ENCODE assay signal across 27 cellular contexts in genomic region chr5:57776035-57776434, GRCh38.
DNase-seq lines count a peak whose midpoint lies in the region; ATAC-seq and TF ChIP-seq lines count a peak whose summit lies in the region.
"Had no signal": no experiment of that assay in that cellular context is flagged by ENCODE, and none has a peak within 500 bp of the region (broad histone marks: within the 10 kb centered on the region; RNA-seq: fewer than 3 reads in every experiment).

No MANE protein-coding gene starts in this region.

- TF ChIP-seq CTCF in AG04450 (IDR thresholded peaks at IDR 0.05; ENCODE audit: low read depth, low read length) (no peak), WERI-Rb-1 (IDR thresholded peaks at IDR 0.05; ENCODE audit: low read depth, low read length) (no peak), mucosa of descending colon (IDR thresholded peaks at IDR 0.05) (no peak), spleen (IDR thresholded peaks at IDR 0.05 in 8 of 11, conservative IDR thresholded peaks at IDR 0.05 in 3 of 11) (no peak)

- ATAC-seq in mucosa of descending colon (peak; percentile 46), GM21737 (IDR thresholded peaks at IDR 0.05; ENCODE audit: unreplicated experiment) (no peak), GM19397 (IDR thresholded peaks at IDR 0.05; ENCODE audit: unreplicated experiment) (no peak)
- ATAC-seq: activated CD8-positive, alpha-beta memory T cell treated with anti-CD3 and anti-CD28 coated beads, Interleukin-2, amount 10 ng/mL, durations not matched to agents 7 days and 5 days; activated T-cell treated with anti-CD3 and anti-CD28 coated beads, Interleukin-2, amount 50 U/mL, for 72 hours; gastrocnemius medialis; left lung; natural killer cell; WTC11 had no signal

- CTCF ChIA-PET in AG04450 (lab: Charles Lee) = interaction anchor here (0.5 to 6.4 kb wide), 6 partner anchors 126 to 710 kb away, joined by 3 to 177 read pairs (median 54); partner anchors contain the start of gene PLK2

- intact Hi-C loops in mucosa of descending colon (cut with DNase I, micrococcal nuclease) = loop anchor here in 1 of 2 donors (5.0 kb wide), 1 partner anchor 686 kb away; the partner anchor contains the start of gene PLK2
- intact Hi-C loops in spleen (cut with DNase I; ENCODE audit: low total_unique reads) = loop anchor here (5.0 kb wide), 1 partner anchor 686 kb away; the partner anchor contains the start of gene PLK2

- H3K9me3 ChIP-seq in AG04450 (ENCODE audit: control insufficient read depth, insufficient read depth, low read length) (no peaks in the 10 kb centered on the region), WERI-Rb-1 (ENCODE audit: severe bottlenecking) (no peaks in the 10 kb centered on the region), mucosa of descending colon (no peaks in the 10 kb centered on the region), spleen (no peaks in the 10 kb centered on the region)
- H3K9me3 ChIP-seq: gastrocnemius medialis, left lung, stomach, tibial nerve had no signal

- no peaks in the 10 kb centered on the region for H3K4me1 ChIP-seq in mucosa of descending colon (ENCODE audit: low read depth)
- peaks cover 0 to 4% (median 0%) of the 10 kb centered on the region in 6 donors for H3K4me1 ChIP-seq in spleen

- H3K36me3 ChIP-seq in WERI-Rb-1 (no peaks in the 10 kb centered on the region), mucosa of descending colon (ENCODE audit: low read depth) (no peaks in the 10 kb centered on the region), spleen (no peaks in the 10 kb centered on the region)
- H3K36me3 ChIP-seq: gastrocnemius medialis, left lung, stomach, tibial nerve had no signal

- 94 to 100% (median 95%) methylated on average over 1 of the region's 1 CpG for WGBS in spleen, 5 donors

- H3K27me3 ChIP-seq in AG04450 (ENCODE audit: control insufficient read depth, insufficient read depth, low read length) (no peaks in the 10 kb centered on the region), WERI-Rb-1 (ENCODE audit: insufficient read depth, low read depth, severe bottlenecking) (no peaks in the 10 kb centered on the region), spleen (replicated peaks in 1 of 7) (no peaks in the 10 kb centered on the region)
- H3K27me3 ChIP-seq: gastrocnemius medialis, left lung, stomach, tibial nerve had no signal

- peak; percentile 36 for DNase-seq in AG04450 (ENCODE audit: low read depth, low spot score)
- DNase-seq in LHCN-M2 (ENCODE audit: low read depth) = peak; percentile 73
- DNase-seq in WERI-Rb-1 = no peak
- DNase-seq in mucosa of descending colon = no peak
- no peak for DNase-seq in spleen
- DNase-seq in NOMO-1 treated with DMSO at 0.1 percent for 48 hours (lab: John Stamatoyannopoulos, UW; ENCODE audit: unreplicated experiment) = no peak
- DNase-seq: ACHN; activated CD4-positive, alpha-beta T cell treated with anti-CD3 and anti-CD28 coated beads, Interleukin-2, amount 50 U/mL, for 1 hour; activated CD8-positive, alpha-beta memory T cell treated with anti-CD3 and anti-CD28 coated beads, Interleukin-2, amount 10 ng/mL, durations not matched to agents 7 days and 5 days; activated naive CD4-positive, alpha-beta T cell treated with Interleukin-2 at 50 U/mL for 16 hours; activated T-cell treated with anti-CD3 and anti-CD28 coated beads, Interleukin-2, amount 50 U/mL, for 72 hours; cerebellar nuclear complex; DND-41; gastrocnemius medialis; left lung; natural killer cell; NCI-H1092 treated with DMSO at 0.1 percent for 48 hours; NCI-H187 treated with DMSO at 0.1 percent for 48 hours; OCI-M1; Right ventricle myocardium superior; stimulated activated CD4-positive, alpha-beta T cell treated with anti-CD3 and anti-CD28 coated beads, Interleukin-1b, Interleukin-23, amount 100 ng/mL, for 48 hours; stomach had no signal

- POLR2A ChIA-PET in AG04450 (lab: Yijun Ruan, JAX) = no interaction called here

- no peak overlapping the region for H3K4me3 ChIP-seq in AG04450 (ENCODE audit: low read depth, low read length)
- no peak overlapping the region for H3K4me3 ChIP-seq in WERI-Rb-1 (ENCODE audit: low read depth, low read length)
- no peak overlapping the region for H3K4me3 ChIP-seq in mucosa of descending colon
- no peak overlapping the region for H3K4me3 ChIP-seq in spleen
- H3K4me3 ChIP-seq: gastrocnemius medialis, left lung, skin epidermis, stomach, tibial nerve had no signal

- TF ChIP-seq POLR2A in spleen (IDR thresholded peaks at IDR 0.05) = no peak

- H3K27ac ChIP-seq in AG04450 (ENCODE audit: low read depth, low read length) (no peak overlapping the region), WERI-Rb-1 (peak overlapping the region; percentile 4; the same call in 1 of the 2 replicates), spleen (no peak overlapping the region)
- H3K27ac ChIP-seq: gastrocnemius medialis, left lung, skin epidermis, stomach had no signal

Comparison
In these comparisons a context has a peak if more than half of its experiments do, and no peak if none do; other contexts are left out.
1. DNase-seq: peak in AG04450 (single experiment) and LHCN-M2 (single experiment); none in WERI-Rb-1 (single experiment), mucosa of descending colon (0 of 3), spleen (single experiment) and NOMO-1 treated with DMSO at 0.1 percent for 48 hours (single experiment).